Comparison of ENCODE assay signal across 2 cellular contexts in genomic region chr15:34776706-34777105, GRCh38.
TF ChIP-seq lines count a peak whose summit lies in the region.

No MANE protein-coding gene starts in this region.

TF ChIP-seq in GM23338, 12 proteins besides CTCF, POLR2A, EP300 and RAD21:
- TF ChIP-seq POLR2AphosphoS5 (IDR thresholded peaks at IDR 0.05; ENCODE audit: low read depth) (no peak), STAT1 (IDR thresholded peaks at IDR 0.05; ENCODE audit: unreplicated experiment) (no peak), EZH2phosphoT487 (IDR thresholded peaks at IDR 0.05; ENCODE audit: unreplicated experiment) (no peak), CREB1 (CRISPR knock-in tag; IDR thresholded peaks at IDR 0.05; ENCODE audit: low read depth) (no peak), JUNB (IDR thresholded peaks at IDR 0.05; ENCODE audit: unreplicated experiment) (no peak), NANOG (IDR thresholded peaks at IDR 0.05; ENCODE audit: borderline replicate concordance) (no peak), EZH2 (IDR thresholded peaks at IDR 0.05; ENCODE audit: low read depth, unreplicated experiment) (no peak), ZNF114 (CRISPR knock-in tag; IDR thresholded peaks at IDR 0.05) (no peak), REST (IDR thresholded peaks at IDR 0.05; ENCODE audit: unreplicated experiment) (no peak), ZNF331 (CRISPR knock-in tag; IDR thresholded peaks at IDR 0.05; ENCODE audit: low read depth) (no peak)
- TF ChIP-seq, protein P1, sequence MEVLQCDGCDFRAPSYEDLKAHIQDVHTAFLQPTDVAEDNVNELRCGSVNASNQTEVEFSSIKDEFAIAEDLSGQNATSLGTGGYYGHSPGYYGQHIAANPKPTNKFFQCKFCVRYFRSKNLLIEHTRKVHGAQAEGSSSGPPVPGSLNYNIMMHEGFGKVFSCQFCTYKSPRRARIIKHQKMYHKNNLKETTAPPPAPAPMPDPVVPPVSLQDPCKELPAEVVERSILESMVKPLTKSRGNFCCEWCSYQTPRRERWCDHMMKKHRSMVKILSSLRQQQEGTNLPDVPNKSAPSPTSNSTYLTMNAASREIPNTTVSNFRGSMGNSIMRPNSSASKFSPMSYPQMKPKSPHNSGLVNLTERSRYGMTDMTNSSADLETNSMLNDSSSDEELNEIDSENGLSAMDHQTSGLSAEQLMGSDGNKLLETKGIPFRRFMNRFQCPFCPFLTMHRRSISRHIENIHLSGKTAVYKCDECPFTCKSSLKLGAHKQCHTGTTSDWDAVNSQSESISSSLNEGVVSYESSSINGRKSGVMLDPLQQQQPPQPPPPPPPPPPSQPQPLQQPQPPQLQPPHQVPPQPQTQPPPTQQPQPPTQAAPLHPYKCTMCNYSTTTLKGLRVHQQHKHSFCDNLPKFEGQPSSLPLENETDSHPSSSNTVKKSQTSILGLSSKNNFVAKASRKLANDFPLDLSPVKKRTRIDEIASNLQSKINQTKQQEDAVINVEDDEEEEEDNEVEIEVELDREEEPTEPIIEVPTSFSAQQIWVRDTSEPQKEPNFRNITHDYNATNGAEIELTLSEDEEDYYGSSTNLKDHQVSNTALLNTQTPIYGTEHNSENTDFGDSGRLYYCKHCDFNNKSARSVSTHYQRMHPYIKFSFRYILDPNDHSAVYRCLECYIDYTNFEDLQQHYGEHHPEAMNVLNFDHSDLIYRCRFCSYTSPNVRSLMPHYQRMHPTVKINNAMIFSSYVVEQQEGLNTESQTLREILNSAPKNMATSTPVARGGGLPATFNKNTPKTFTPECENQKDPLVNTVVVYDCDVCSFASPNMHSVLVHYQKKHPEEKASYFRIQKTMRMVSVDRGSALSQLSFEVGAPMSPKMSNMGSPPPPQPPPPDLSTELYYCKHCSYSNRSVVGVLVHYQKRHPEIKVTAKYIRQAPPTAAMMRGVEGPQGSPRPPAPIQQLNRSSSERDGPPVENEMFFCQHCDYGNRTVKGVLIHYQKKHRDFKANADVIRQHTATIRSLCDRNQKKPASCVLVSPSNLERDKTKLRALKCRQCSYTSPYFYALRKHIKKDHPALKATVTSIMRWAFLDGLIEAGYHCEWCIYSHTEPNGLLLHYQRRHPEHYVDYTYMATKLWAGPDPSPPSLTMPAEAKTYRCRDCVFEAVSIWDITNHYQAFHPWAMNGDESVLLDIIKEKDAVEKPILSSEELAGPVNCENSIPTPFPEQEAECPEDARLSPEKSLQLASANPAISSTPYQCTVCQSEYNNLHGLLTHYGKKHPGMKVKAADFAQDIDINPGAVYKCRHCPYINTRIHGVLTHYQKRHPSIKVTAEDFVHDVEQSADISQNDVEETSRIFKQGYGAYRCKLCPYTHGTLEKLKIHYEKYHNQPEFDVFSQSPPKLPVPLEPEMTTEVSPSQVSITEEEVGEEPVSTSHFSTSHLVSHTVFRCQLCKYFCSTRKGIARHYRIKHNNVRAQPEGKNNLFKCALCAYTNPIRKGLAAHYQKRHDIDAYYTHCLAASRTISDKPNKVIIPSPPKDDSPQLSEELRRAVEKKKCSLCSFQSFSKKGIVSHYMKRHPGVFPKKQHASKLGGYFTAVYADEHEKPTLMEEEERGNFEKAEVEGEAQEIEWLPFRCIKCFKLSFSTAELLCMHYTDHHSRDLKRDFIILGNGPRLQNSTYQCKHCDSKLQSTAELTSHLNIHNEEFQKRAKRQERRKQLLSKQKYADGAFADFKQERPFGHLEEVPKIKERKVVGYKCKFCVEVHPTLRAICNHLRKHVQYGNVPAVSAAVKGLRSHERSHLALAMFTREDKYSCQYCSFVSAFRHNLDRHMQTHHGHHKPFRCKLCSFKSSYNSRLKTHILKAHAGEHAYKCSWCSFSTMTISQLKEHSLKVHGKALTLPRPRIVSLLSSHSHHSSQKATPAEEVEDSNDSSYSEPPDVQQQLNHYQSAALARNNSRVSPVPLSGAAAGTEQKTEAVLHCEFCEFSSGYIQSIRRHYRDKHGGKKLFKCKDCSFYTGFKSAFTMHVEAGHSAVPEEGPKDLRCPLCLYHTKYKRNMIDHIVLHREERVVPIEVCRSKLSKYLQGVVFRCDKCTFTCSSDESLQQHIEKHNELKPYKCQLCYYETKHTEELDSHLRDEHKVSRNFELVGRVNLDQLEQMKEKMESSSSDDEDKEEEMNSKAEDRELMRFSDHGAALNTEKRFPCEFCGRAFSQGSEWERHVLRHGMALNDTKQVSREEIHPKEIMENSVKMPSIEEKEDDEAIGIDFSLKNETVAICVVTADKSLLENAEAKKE (CRISPR knock-in tag; IDR thresholded peaks at IDR 0.05) = no peak
- TF ChIP-seq, protein P2, sequence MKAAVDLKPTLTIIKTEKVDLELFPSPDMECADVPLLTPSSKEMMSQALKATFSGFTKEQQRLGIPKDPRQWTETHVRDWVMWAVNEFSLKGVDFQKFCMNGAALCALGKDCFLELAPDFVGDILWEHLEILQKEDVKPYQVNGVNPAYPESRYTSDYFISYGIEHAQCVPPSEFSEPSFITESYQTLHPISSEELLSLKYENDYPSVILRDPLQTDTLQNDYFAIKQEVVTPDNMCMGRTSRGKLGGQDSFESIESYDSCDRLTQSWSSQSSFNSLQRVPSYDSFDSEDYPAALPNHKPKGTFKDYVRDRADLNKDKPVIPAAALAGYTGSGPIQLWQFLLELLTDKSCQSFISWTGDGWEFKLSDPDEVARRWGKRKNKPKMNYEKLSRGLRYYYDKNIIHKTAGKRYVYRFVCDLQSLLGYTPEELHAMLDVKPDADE (IDR thresholded peaks at IDR 0.05) = no peak

TF ChIP-seq in K562, 482 proteins besides CTCF, POLR2A, EP300 and RAD21:
- TF ChIP-seq RCOR1 (IDR thresholded peaks at IDR 0.05; ENCODE audit: borderline replicate concordance in 1 of 2, low read depth in 2 of 2, low read length in 2 of 2) (no peak), ZNF583 (CRISPR knock-in tag; IDR thresholded peaks at IDR 0.05) (no peak), RB1 (IDR thresholded peaks at IDR 0.05; ENCODE audit: low read depth) (no peak), RBM22 (IDR thresholded peaks at IDR 0.05; ENCODE audit: low read depth, low read length, poor library complexity, severe bottlenecking) (no peak), DPF2 (IDR thresholded peaks at IDR 0.05) (no peak), DMBX1 (CRISPR knock-in tag; IDR thresholded peaks at IDR 0.05; ENCODE audit: borderline replicate concordance) (no peak), ELF1 (tag; IDR thresholded peaks at IDR 0.05) (no peak), CSDE1 (IDR thresholded peaks at IDR 0.05) (no peak), POLR2AphosphoS2 (IDR thresholded peaks at IDR 0.05; ENCODE audit: low read length) (no peak), ZNF133 (CRISPR knock-in tag; IDR thresholded peaks at IDR 0.05) (no peak)
- TF ChIP-seq, protein P3, sequence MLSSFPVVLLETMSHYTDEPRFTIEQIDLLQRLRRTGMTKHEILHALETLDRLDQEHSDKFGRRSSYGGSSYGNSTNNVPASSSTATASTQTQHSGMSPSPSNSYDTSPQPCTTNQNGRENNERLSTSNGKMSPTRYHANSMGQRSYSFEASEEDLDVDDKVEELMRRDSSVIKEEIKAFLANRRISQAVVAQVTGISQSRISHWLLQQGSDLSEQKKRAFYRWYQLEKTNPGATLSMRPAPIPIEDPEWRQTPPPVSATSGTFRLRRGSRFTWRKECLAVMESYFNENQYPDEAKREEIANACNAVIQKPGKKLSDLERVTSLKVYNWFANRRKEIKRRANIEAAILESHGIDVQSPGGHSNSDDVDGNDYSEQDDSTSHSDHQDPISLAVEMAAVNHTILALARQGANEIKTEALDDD (IDR thresholded peaks at IDR 0.05) = no peak
TF ChIP-seq in K562: peak in this region for 0.
